In genomic region chr6:108791700-108792099, GRCh38 we compare ENCODE assay signal across 22 cellular contexts. TPM values are rescaled to one million over a fixed set of nuclear protein-coding genes. Genes with fewer than 3 reads are reported as not detected.
DNase-seq lines count a peak whose midpoint lies in the region; ATAC-seq, FAIRE-seq and TF ChIP-seq lines count a peak whose summit lies in the region.
"Had no signal": no experiment of that assay in that cellular context is flagged by ENCODE, and none has a peak within 500 bp of the region (broad histone marks: within the 10 kb centered on the region; RNA-seq: fewer than 3 reads in every experiment).

No MANE protein-coding gene starts in this region.

- no peaks in the 10 kb centered on the region for H3K9me3 ChIP-seq in HEK293 (ENCODE audit: control insufficient read depth, insufficient read depth, low read depth, low read length)
- H3K9me3 ChIP-seq in small intestine (ENCODE audit: control insufficient read depth, low read depth): no peaks in the 10 kb centered on the region

- H3K4me1 Mint-ChIP-seq in activated CD4-positive, alpha-beta T cell treated with anti-CD3 and anti-CD28 coated beads, Interleukin-2, amount 10 ng/mL, durations not matched to agents 7 days and 5 days: no peaks in the 10 kb centered on the region

- ATAC-seq in GM21529 (IDR thresholded peaks at IDR 0.05; ENCODE audit: unreplicated experiment): no peak
- ATAC-seq: A549; CD8-positive, alpha-beta T cell; GM12878 had no signal

- H3K9me3 Mint-ChIP-seq in activated CD4-positive, alpha-beta T cell treated with anti-CD3 and anti-CD28 coated beads, Interleukin-2, amount 10 ng/mL, durations not matched to agents 7 days and 5 days: peaks cover 2% of the 10 kb centered on the region
- H3K9me3 Mint-ChIP-seq: CD8-positive, alpha-beta T cell had no signal

- no peak overlapping the region for H3K4me3 Mint-ChIP-seq in activated CD4-positive, alpha-beta T cell treated with anti-CD3 and anti-CD28 coated beads, Interleukin-2, amount 10 ng/mL, durations not matched to agents 7 days and 5 days
- H3K4me3 Mint-ChIP-seq: B cell; CD4-positive, alpha-beta T cell; CD8-positive, alpha-beta T cell had no signal

- H3K27me3 ChIP-seq in small intestine (ENCODE audit: control insufficient read depth in 2 of 2, insufficient read depth in 2 of 2, low read length in 2 of 2): no peaks in the 10 kb centered on the region
- H3K27me3 ChIP-seq: BLaER1 treated with 17β-estradiol and CSF1 and Interleukin-3, amounts not matched to agents 10 nM and 100 nM had no signal

- no peaks in the 10 kb centered on the region for H3K36me3 Mint-ChIP-seq in activated CD4-positive, alpha-beta T cell treated with anti-CD3 and anti-CD28 coated beads, Interleukin-2, amount 10 ng/mL, durations not matched to agents 7 days and 5 days (ENCODE audit: low read depth)
- H3K36me3 Mint-ChIP-seq: CD8-positive, alpha-beta T cell had no signal

- H3K27ac ChIP-seq in HEK293 (ENCODE audit: extremely low read depth, low read depth, low read length) (no peak overlapping the region), small intestine (ENCODE audit: low read depth in 1 of 2, low read length in 1 of 2) (no peak overlapping the region)
- H3K27ac ChIP-seq: A549; BLaER1 treated with 17β-estradiol and CSF1 and Interleukin-3, amounts not matched to agents 10 nM and 100 nM; C4-2B had no signal

- POLR2A ChIA-PET in HEK293 (lab: Yijun Ruan, JAX): no interaction called here
- POLR2A ChIA-PET in activated CD4-positive, alpha-beta T cell treated with anti-CD3 and anti-CD28 coated beads, Interleukin-2, amount 10 ng/mL, durations not matched to agents 7 days and 5 days (lab: Charles Lee): no interaction called here

- peak; percentile 35 for FAIRE-seq in D721Med (lab: Jason Lieb, UNC)
- FAIRE-seq in small intestine (lab: Jason Lieb, UNC): peak; percentile 33
- FAIRE-seq: A549, GM12878, GM12892, GM18507 had no signal

- no peaks in the 10 kb centered on the region for H3K36me3 ChIP-seq in HEK293 (ENCODE audit: control insufficient read depth in 2 of 2, insufficient read depth in 1 of 2, low read length in 2 of 2)
- no peaks in the 10 kb centered on the region for H3K36me3 ChIP-seq in small intestine (ENCODE audit: control insufficient read depth in 2 of 2, insufficient read depth in 2 of 2, low read length in 2 of 2)

- DNase-seq in D721Med (ENCODE audit: insufficient read length, low spot score) (no peak), small intestine (no peak), DMS153 (lab: John Stamatoyannopoulos, UW) (no peak)
- no peak for DNase-seq in activated CD4-positive, alpha-beta T cell treated with anti-CD3 and anti-CD28 coated beads, Interleukin-2, amount 10 ng/mL, durations not matched to agents 7 days and 5 days
- DNase-seq: 8988T; AML-193; Caco-2; Calu3; CD4-positive, alpha-beta T cell; CD8-positive, alpha-beta T cell; DMS 273 treated with DMSO at 0.1 percent for 48 hours; DMS79 treated with DMSO at 0.1 percent for 48 hours; GDM1 had no signal

- H3K4me1 ChIP-seq in HEK293 (ENCODE audit: control insufficient read depth, insufficient read depth, low read length): no peaks in the 10 kb centered on the region
- peaks cover 0 to 4% of the 10 kb centered on the region in 2 donors for H3K4me1 ChIP-seq in small intestine (ENCODE audit: control insufficient read depth in 2 of 2, insufficient read depth in 1 of 2, low read depth in 1 of 2, low read length in 1 of 2)
- H3K4me1 ChIP-seq: A549 had no signal

- H3K27me3 Mint-ChIP-seq in activated CD4-positive, alpha-beta T cell treated with anti-CD3 and anti-CD28 coated beads, Interleukin-2, amount 10 ng/mL, durations not matched to agents 7 days and 5 days: peaks cover 15% of the 10 kb centered on the region
- H3K27me3 Mint-ChIP-seq: CD4-positive, alpha-beta T cell had no signal

- H3K4me3 ChIP-seq in HEK293 (ENCODE audit: low read depth, low read length): no peak overlapping the region
- H3K4me3 ChIP-seq in small intestine (ENCODE audit: low read depth in 1 of 2, low read length in 2 of 2): no peak overlapping the region
- H3K4me3 ChIP-seq: A549; BLaER1 treated with 17β-estradiol and CSF1 and Interleukin-3, amounts not matched to agents 10 nM and 100 nM; GM12878 had no signal

- TF ChIP-seq CTCF in D721Med (IDR thresholded peaks at IDR 0.05; ENCODE audit: insufficient read depth, missing control alignments) (no peak), HEK293 (tag by site-specific recombination; IDR thresholded peaks at IDR 0.05) (no peak)

- no peak overlapping the region for H3K27ac Mint-ChIP-seq in activated CD4-positive, alpha-beta T cell treated with anti-CD3 and anti-CD28 coated beads, Interleukin-2, amount 10 ng/mL, durations not matched to agents 7 days and 5 days
- H3K27ac Mint-ChIP-seq: B cell; CD4-positive, alpha-beta T cell; CD8-positive, alpha-beta T cell had no signal

- CTCF ChIA-PET in HEK293 (lab: Yijun Ruan, JAX): no interaction called here
- CTCF ChIA-PET in activated CD4-positive, alpha-beta T cell treated with anti-CD3 and anti-CD28 coated beads, Interleukin-2, amount 10 ng/mL, durations not matched to agents 7 days and 5 days (lab: Charles Lee): no interaction called here

TF ChIP-seq in HEK293, 187 proteins besides CTCF, POLR2A, EP300 and RAD21:
- TF ChIP-seq, protein P1, sequence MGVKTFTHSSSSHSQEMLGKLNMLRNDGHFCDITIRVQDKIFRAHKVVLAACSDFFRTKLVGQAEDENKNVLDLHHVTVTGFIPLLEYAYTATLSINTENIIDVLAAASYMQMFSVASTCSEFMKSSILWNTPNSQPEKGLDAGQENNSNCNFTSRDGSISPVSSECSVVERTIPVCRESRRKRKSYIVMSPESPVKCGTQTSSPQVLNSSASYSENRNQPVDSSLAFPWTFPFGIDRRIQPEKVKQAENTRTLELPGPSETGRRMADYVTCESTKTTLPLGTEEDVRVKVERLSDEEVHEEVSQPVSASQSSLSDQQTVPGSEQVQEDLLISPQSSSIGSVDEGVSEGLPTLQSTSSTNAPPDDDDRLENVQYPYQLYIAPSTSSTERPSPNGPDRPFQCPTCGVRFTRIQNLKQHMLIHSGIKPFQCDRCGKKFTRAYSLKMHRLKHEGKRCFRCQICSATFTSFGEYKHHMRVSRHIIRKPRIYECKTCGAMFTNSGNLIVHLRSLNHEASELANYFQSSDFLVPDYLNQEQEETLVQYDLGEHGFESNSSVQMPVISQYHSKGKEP (tag by site-specific recombination; IDR thresholded peaks at IDR 0.05): no peak
- no peak for TF ChIP-seq RBAK (tag by site-specific recombination; IDR thresholded peaks at IDR 0.05)
- no peak for TF ChIP-seq YY1 (tag by site-specific recombination; IDR thresholded peaks at IDR 0.05)
- peak; percentile 94 for TF ChIP-seq ZNF248 (tag by site-specific recombination; IDR thresholded peaks at IDR 0.05)
- TF ChIP-seq ZSCAN5A (tag by site-specific recombination; IDR thresholded peaks at IDR 0.05): no peak

RNA-seq across cellular contexts. Expression of gene ARMC2, which starts 56.5 kb away (rescaled TPM):
- polyA plus RNA-seq in small intestine: 1 to 10 TPM in 2 of 3 donors, under 1 TPM in 1; 0.22 to 4.1 (median 1.7) TPM
- 10 to 100 TPM in 1 of 2 experiments, 1 to 10 TPM in 1; 10.0 to 10.2 TPM for total RNA-seq in activated CD4-positive, alpha-beta T cell treated with anti-CD3 and anti-CD28 coated beads, Interleukin-2, amount 10 ng/mL, durations not matched to agents 7 days and 5 days
- total RNA-seq: GM12878 had no signal
